Comparison of ENCODE assay signal across 20 cellular contexts in genomic region chr20:54510546-54511129, GRCh38. TPM values are rescaled to one million over a fixed set of nuclear protein-coding genes. Genes with fewer than 3 reads are reported as not detected.
A peak's percentile ranks its signal among the peaks of the same experiment; 100 is the strongest.
DNase-seq lines count a peak whose midpoint lies in the region; ATAC-seq and TF ChIP-seq lines count a peak whose summit lies in the region.
"Had no signal": no experiment of that assay in that cellular context is flagged by ENCODE, and none has a peak within 500 bp of the region (broad histone marks: within the 10 kb centered on the region; RNA-seq: fewer than 3 reads in every experiment).

No MANE protein-coding gene starts in this region.

- POLR2A ChIA-PET in WTC11 (lab: Charles Lee): no interaction called here

- no peak overlapping the region for H3K9ac ChIP-seq in endodermal cell (ENCODE audit: extremely low read depth, low read length, poor library complexity, severe bottlenecking)
- H3K9ac ChIP-seq in skeletal muscle tissue (ENCODE audit: low read depth in 1 of 3, low read length in 3 of 3): peak overlapping the region in 2 of 3 donors; percentile 23 to 27

- H3K27ac ChIP-seq in endodermal cell (ENCODE audit: low read depth, low read length): no peak overlapping the region
- peak overlapping the region; percentile 62 for H3K27ac ChIP-seq in skeletal muscle tissue (ENCODE audit: low read depth, low read length)
- H3K27ac ChIP-seq: SJSA1, testis had no signal

- H3K9me3 Mint-ChIP-seq in WTC11 (peaks cover 13% of the 10 kb centered on the region), endodermal cell (peaks cover 2% of the 10 kb centered on the region)

- peak overlapping the region; percentile 94 for H3K27ac Mint-ChIP-seq in WTC11
- peak overlapping the region; percentile 21 for H3K27ac Mint-ChIP-seq in endodermal cell
- H3K27ac Mint-ChIP-seq: activated naive CD4-positive, alpha-beta T cell treated with anti-CD3 and anti-CD28 coated beads for 36 hours had no signal

- H3K27me3 Mint-ChIP-seq in WTC11 (ENCODE audit: low read depth): no peaks in the 10 kb centered on the region
- no peaks in the 10 kb centered on the region for H3K27me3 Mint-ChIP-seq in endodermal cell (ENCODE audit: insufficient read depth)

- 60 to 65% methylated on average over 1 to 7 of the region's 7 CpGs for WGBS in endodermal cell (ENCODE audit: insufficient coverage in 1 of 2, insufficient read length in 1 of 2), 2 experiments

- H3K9me3 ChIP-seq in endodermal cell (ENCODE audit: control insufficient read depth, low read length) (no peaks in the 10 kb centered on the region), skeletal muscle tissue (ENCODE audit: control insufficient read depth in 3 of 3, low read length in 3 of 3) (peaks cover 0 to 5% (median 0%) of the 10 kb centered on the region in 3 donors)
- H3K9me3 ChIP-seq: mucosa of descending colon, SJSA1, testis had no signal

- peaks cover 41% of the 10 kb centered on the region for H3K4me1 Mint-ChIP-seq in WTC11
- H3K4me1 Mint-ChIP-seq in endodermal cell: peaks cover 5% of the 10 kb centered on the region

- peak; percentile 91 for ATAC-seq in WTC11
- ATAC-seq: HepG2, mucosa of descending colon had no signal

- H3K4me3 ChIP-seq in endodermal cell (ENCODE audit: low read length) (no peak overlapping the region), skeletal muscle tissue (ENCODE audit: low read length in 3 of 3) (peak overlapping the region in 1 of 3 donors; percentile 35)
- H3K4me3 ChIP-seq: mucosa of descending colon, SJSA1, smooth muscle cell, testis had no signal

- H3K27me3 ChIP-seq in endodermal cell (ENCODE audit: control insufficient read depth, insufficient read depth, low read length, poor library complexity, severe bottlenecking) (no peaks in the 10 kb centered on the region), skeletal muscle tissue (ENCODE audit: control insufficient read depth in 3 of 3, insufficient read depth in 3 of 3, low read length in 3 of 3) (no peaks in the 10 kb centered on the region)
- H3K27me3 ChIP-seq: SJSA1, testis had no signal

- peaks cover 7% of the 10 kb centered on the region for H3K36me3 Mint-ChIP-seq in WTC11
- H3K36me3 Mint-ChIP-seq in endodermal cell (ENCODE audit: low read depth): no peaks in the 10 kb centered on the region

- DNase-seq in WTC11 (ENCODE audit: low spot score) (peak; percentile 46), endodermal cell (peak; percentile 72), islet precursor cell (peak; percentile 63), SKM-1 (lab: John Stamatoyannopoulos, UW; ENCODE audit: unreplicated experiment) (no peak), RKO (ENCODE audit: low spot score) (no peak), GM10266 (ENCODE audit: extremely low spot score) (no peak)
- DNase-seq: activated CD4-positive, alpha-beta T cell treated with anti-CD3 and anti-CD28 coated beads for 48 hours; activated naive CD4-positive, alpha-beta T cell treated with anti-CD3 and anti-CD28 coated beads for 36 hours; NCI-H1930; NCI-H524 treated with DMSO at 0.1 percent for 48 hours; T1000; testis had no signal

- no peaks in the 10 kb centered on the region for H3K4me1 ChIP-seq in endodermal cell (ENCODE audit: control insufficient read depth, insufficient read depth, low read length)
- H3K4me1 ChIP-seq in skeletal muscle tissue (ENCODE audit: control insufficient read depth in 3 of 3, insufficient read depth in 3 of 3, low read length in 3 of 3): peaks cover 0 to 5% (median 0%) of the 10 kb centered on the region in 3 donors
- H3K4me1 ChIP-seq: SJSA1, testis had no signal

- H3K4me3 Mint-ChIP-seq in WTC11: peak overlapping the region; percentile 37
- no peak overlapping the region for H3K4me3 Mint-ChIP-seq in endodermal cell
- H3K4me3 Mint-ChIP-seq: activated naive CD4-positive, alpha-beta T cell treated with anti-CD3 and anti-CD28 coated beads for 36 hours had no signal

- H3K36me3 ChIP-seq in endodermal cell (ENCODE audit: control insufficient read depth, insufficient read depth, low read length) (no peaks in the 10 kb centered on the region), skeletal muscle tissue (ENCODE audit: control insufficient read depth in 3 of 3, insufficient read depth in 3 of 3, low read length in 3 of 3) (no peaks in the 10 kb centered on the region)
- H3K36me3 ChIP-seq: SJSA1 had no signal

- no peak for TF ChIP-seq CTCF in WTC11 (IDR thresholded peaks at IDR 0.05)
- no peak for TF ChIP-seq CTCF in endodermal cell (conservative IDR thresholded peaks at IDR 0.05)
- no peak for TF ChIP-seq CTCF in GM10266 (IDR thresholded peaks at IDR 0.05; ENCODE audit: control insufficient read depth, insufficient read depth, low read depth, missing control alignments)

- CTCF ChIA-PET in WTC11 (lab: Charles Lee): no interaction called here

TF ChIP-seq in WTC11, 78 proteins besides CTCF, POLR2A, EP300 and RAD21:
- no peak for TF ChIP-seq RORB (CRISPR knock-in tag; IDR thresholded peaks at IDR 0.05)
- no peak for TF ChIP-seq AFF4 (CRISPR knock-in tag; IDR thresholded peaks at IDR 0.05; ENCODE audit: borderline replicate concordance)
- no peak for TF ChIP-seq TCF7 (CRISPR knock-in tag; IDR thresholded peaks at IDR 0.05; ENCODE audit: low read depth)
- TF ChIP-seq ZSCAN18 (CRISPR knock-in tag; IDR thresholded peaks at IDR 0.05): no peak
- TF ChIP-seq ZNF219 (CRISPR knock-in tag; IDR thresholded peaks at IDR 0.05; ENCODE audit: borderline replicate concordance): no peak
- TF ChIP-seq ATF3 (CRISPR knock-in tag; conservative IDR thresholded peaks at IDR 0.05): no peak
- no peak for TF ChIP-seq FOXK1 (CRISPR knock-in tag; IDR thresholded peaks at IDR 0.05)
- no peak for TF ChIP-seq ZBTB21 (CRISPR knock-in tag; IDR thresholded peaks at IDR 0.05; ENCODE audit: borderline replicate concordance)
TF ChIP-seq in WTC11: peak in this region for 0.

RNA-seq across cellular contexts. Expression of gene DOK5, which starts 35.2 kb away (rescaled TPM):
- total RNA-seq in WTC11 (2021) (8.8 to 10.4 TPM (median 10.1 TPM) in 3 replicates), endodermal cell (1 to 10 TPM; 4.6 to 6.7 TPM), skeletal muscle tissue (31.3 TPM)
- polyA plus RNA-seq in endodermal cell (2013, experiment 1 of 2): 15.7 TPM
- 15.6 TPM for polyA plus RNA-seq in endodermal cell (2013, experiment 2 of 2)
- total RNA-seq: bronchial epithelial cell, HepG2, MCF 10A, OCI-LY7 had no signal
- polyA plus RNA-seq: HepG2 had no signal

Comparison
In these comparisons a context has a peak if more than half of its experiments do, and no peak if none do; other contexts are left out.
1. DNase-seq: peak in WTC11 (single experiment), endodermal cell (single experiment) and islet precursor cell (single experiment); none in SKM-1 (single experiment), RKO (single experiment) and GM10266 (single experiment).